In the genomic region with DNA sequence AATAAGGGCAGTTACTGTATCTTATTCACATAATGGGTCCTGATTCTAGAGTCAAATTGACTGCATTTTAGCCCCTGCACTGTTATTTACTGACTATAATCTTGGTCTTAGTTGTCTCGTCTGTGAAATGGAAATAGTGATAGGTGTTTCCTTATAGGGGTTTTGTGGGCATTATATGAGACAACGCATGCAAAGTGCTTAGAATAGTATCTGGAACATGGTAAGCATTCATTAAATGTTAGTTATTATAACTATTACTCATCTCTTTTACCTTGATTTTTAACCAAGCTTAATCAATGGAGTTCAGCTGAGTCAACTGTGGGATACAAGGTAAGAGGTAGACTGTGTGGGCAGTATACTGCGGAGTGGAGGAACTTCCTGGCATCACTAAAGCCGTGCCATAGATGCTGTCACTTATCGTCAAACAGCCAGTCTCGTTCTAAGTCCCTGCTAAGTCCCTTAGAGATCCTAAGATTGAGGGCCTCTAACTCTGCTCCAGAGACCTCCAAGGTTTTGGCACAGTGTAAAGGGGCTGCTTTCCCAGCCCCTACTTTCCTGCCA, we compare ENCODE assay signal across 23 cellular contexts.
"Had no signal": no experiment of that assay in that cellular context is flagged by ENCODE, and none has a peak within 500 bp of the region (broad histone marks: within the 10 kb centered on the region; RNA-seq: fewer than 3 reads in every experiment).

No MANE protein-coding gene starts in this region.

- H3K27ac Mint-ChIP-seq: activated naive CD4-positive, alpha-beta T cell treated with anti-CD3 and anti-CD28 coated beads, Interleukin-2, amount 50 U/mL, for 72 hours; brain; mesothelial cell of epicardium; naive B cell; stimulated activated naive B cell treated with anti-CD40 and anti-IgM and Interleukin-4, amounts not matched to agents 10 μg/mL and 1 μg/mL and 100 μg/mL, for 72 hours had no signal

- ATAC-seq: heart right ventricle; stimulated activated naive B cell treated with anti-CD40 and anti-IgM and Interleukin-4, amounts not matched to agents 10 μg/mL and 1 μg/mL and 100 μg/mL, for 72 hours had no signal

- H3K9me3 Mint-ChIP-seq: activated naive CD4-positive, alpha-beta T cell treated with anti-CD3 and anti-CD28 coated beads, Interleukin-2, amount 50 U/mL, for 72 hours; activated T-helper 2 cell treated with anti-CD3 and anti-CD28 coated beads, Interferon-gamma antibody, Interleukin-2, Interleukin-4, amounts not matched to agents 10 μg/mL and 5 μg/mL and 100 μg/mL, durations not matched to agents 14 hours and 24 hours and 36 hours; brain; mesothelial cell of epicardium; stimulated activated naive B cell treated with anti-CD40 and anti-IgM and Interleukin-4, amounts not matched to agents 10 μg/mL and 1 μg/mL and 100 μg/mL, for 72 hours had no signal

- DNase-seq: activated CD4-positive, alpha-beta T cell treated with anti-CD3 and anti-CD28 coated beads, Interleukin-2, amount 50 U/mL, for 4 hours; activated CD8-positive, alpha-beta memory T cell treated with anti-CD3 and anti-CD28 coated beads, Interleukin-2, amount 50 U/mL, for 4 hours; activated T-cell treated with anti-CD3 and anti-CD28 coated beads, Interleukin-2, amount 50 U/mL, for 1 hour; adrenal gland; cerebellar nuclear complex; colonic mucosa; effector CD8-positive, alpha-beta T cell; esophagus squamous epithelium; foreskin melanocyte; heart right ventricle; naive B cell; stimulated activated CD4-positive, alpha-beta T cell treated with anti-CD3 and anti-CD28 coated beads, Interleukin-1b, Interleukin-23, amount 100 ng/mL, for 48 hours; stimulated activated CD4-positive, alpha-beta T cell treated with anti-CD3 and anti-CD28 coated beads, Interleukin-4, amount 100 ng/mL, for 4 hours; stimulated activated CD8-positive, alpha-beta memory T cell treated with anti-CD3 and anti-CD28 coated beads, Interleukin-4, amount 100 ng/mL, for 48 hours; stimulated activated naive B cell treated with anti-CD40 and anti-IgM and Interleukin-4, amounts not matched to agents 10 μg/mL and 1 μg/mL and 100 μg/mL, for 72 hours; testis; transverse colon had no signal

- FAIRE-seq: endometrium, urothelium cell line had no signal

- H3K36me3 Mint-ChIP-seq: brain, mesothelial cell of epicardium, naive B cell had no signal

- H3K4me3 Mint-ChIP-seq: mesothelial cell of epicardium; stimulated activated naive B cell treated with anti-CD40 and anti-IgM and Interleukin-4, amounts not matched to agents 10 μg/mL and 1 μg/mL and 100 μg/mL, for 72 hours had no signal
